In the genomic region with DNA sequence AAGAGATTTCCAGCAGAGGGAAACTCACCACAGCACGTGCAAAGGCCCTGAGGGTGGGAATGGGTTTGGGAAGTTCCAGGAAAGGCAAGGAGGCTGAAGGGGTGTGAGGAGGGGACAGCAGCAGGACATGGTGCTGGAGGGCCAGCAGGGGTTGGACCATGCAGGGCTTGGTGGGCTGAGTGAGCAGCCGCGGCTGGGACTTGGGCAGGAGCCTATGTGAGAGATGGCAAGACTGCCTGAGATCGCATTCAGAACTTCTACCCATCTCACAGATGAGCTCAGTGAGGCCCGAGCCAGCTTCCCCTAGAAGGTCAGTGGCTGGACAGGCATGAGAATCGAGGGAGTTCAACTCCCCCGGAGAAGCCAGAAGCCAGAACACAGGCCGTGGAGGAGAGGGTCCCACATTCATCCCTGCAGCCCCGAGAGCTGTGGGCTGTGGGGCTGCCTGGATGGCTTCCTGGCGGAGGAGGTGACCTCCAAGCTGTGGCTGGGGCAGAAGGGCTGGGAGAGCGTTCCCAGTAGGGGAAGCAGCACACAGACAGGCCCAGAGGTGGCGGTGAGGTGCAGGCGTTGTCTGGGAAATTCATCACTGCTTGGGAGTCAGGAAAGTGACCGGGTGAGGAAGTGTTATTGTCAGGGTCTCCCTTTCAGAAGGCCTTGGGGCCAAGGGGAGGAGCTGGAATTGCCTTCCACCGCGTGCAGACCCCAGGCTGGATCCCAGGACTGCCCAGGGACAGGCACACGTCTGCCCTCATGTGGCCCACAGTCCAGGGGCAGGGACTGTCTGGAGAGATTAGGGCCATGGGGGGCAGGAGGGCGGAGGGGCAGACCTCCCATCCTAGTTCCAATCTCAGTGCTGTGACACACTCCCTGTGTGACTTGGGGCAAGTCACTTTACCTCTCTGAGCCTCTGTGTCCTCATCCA, we compare ENCODE assay signal across 15 cellular contexts.
DNase-seq lines count a peak whose midpoint lies in the region; ATAC-seq and TF ChIP-seq lines count a peak whose summit lies in the region.
"Had no signal": no experiment of that assay in that cellular context is flagged by ENCODE, and none has a peak within 500 bp of the region (broad histone marks: within the 10 kb centered on the region; RNA-seq: fewer than 3 reads in every experiment).

No MANE protein-coding gene starts in this region.

- intact Hi-C loops in prostate gland (cut with DNase I) = no loop called here

- H3K27ac ChIP-seq in ACC112 (ENCODE audit: low read depth, low read length) = peak overlapping the region; percentile 82
- peak overlapping the region; percentile 1 to 60 for H3K27ac ChIP-seq in prostate gland
- H3K27ac ChIP-seq: pancreas had no signal

- no peak for TF ChIP-seq POLR2A in prostate gland (IDR thresholded peaks at IDR 0.05)

- H3K36me3 ChIP-seq in ACC112 (ENCODE audit: insufficient read depth, low read length) = no peaks in the 10 kb centered on the region
- H3K36me3 ChIP-seq in prostate gland = no peaks in the 10 kb centered on the region
- H3K36me3 ChIP-seq: pancreas had no signal

- ATAC-seq in HG03159 (IDR thresholded peaks at IDR 0.05; ENCODE audit: unreplicated experiment) = no peak
- ATAC-seq: pancreas had no signal

- no peaks in the 10 kb centered on the region for H3K9me3 ChIP-seq in prostate gland
- H3K9me3 ChIP-seq: pancreas had no signal

- WGBS in prostate gland = 90% methylated on average over 18 of the region's 18 CpGs

- peak; percentile 9 for TF ChIP-seq CTCF in epithelial cell of proximal tubule (conservative IDR thresholded peaks at IDR 0.05; ENCODE audit: low read depth, low read length)
- TF ChIP-seq CTCF in prostate gland (IDR thresholded peaks at IDR 0.05) = no peak

- no peak overlapping the region for H2AFZ ChIP-seq in ACC112 (ENCODE audit: low read length, unreplicated experiment)

- H3K79me2 ChIP-seq in ACC112 (ENCODE audit: control insufficient read depth, insufficient read depth, low read length, unreplicated experiment) = no peaks in the 10 kb centered on the region

- peaks cover 15% of the 10 kb centered on the region for H3K4me1 ChIP-seq in ACC112 (ENCODE audit: control insufficient read depth, insufficient read depth, low read length, unreplicated experiment)
- H3K4me1 ChIP-seq in prostate gland (replicated peaks) = peaks cover 8% of the 10 kb centered on the region

- DNase-seq in M059J (ENCODE audit: low read depth) (peak; percentile 59), epithelial cell of proximal tubule (ENCODE audit: low read depth) (no peak), prostate gland (ENCODE audit: low spot score) (no peak), NCI-H524 treated with DMSO at 0.1 percent for 48 hours (lab: John Stamatoyannopoulos, UW) (no peak), amygdala (lab: John Stamatoyannopoulos, UW) (no peak), DMS 273 treated with DMSO at 0.1 percent for 48 hours (lab: John Stamatoyannopoulos, UW) (no peak)
- DNase-seq: activated CD4-positive, CD25-positive, alpha-beta regulatory T cell treated with anti-CD3 and anti-CD28 coated beads, Interleukin-2, amount 50 U/mL, for 72 hours; cortex of kidney; GDM1; left colon; NCI-H1105; NCI-H510A had no signal

- no peaks in the 10 kb centered on the region for H3K27me3 ChIP-seq in ACC112 (ENCODE audit: insufficient read depth, low read length)
- no peaks in the 10 kb centered on the region for H3K27me3 ChIP-seq in prostate gland (replicated peaks; ENCODE audit: insufficient read depth)
- H3K27me3 ChIP-seq: pancreas had no signal

- H3K4me3 ChIP-seq in ACC112 (ENCODE audit: low read depth, low read length) (no peak overlapping the region), epithelial cell of proximal tubule (ENCODE audit: low read depth, low read length) (no peak overlapping the region), prostate gland (no peak overlapping the region)
- H3K4me3 ChIP-seq: pancreas had no signal
